In the genomic region with DNA sequence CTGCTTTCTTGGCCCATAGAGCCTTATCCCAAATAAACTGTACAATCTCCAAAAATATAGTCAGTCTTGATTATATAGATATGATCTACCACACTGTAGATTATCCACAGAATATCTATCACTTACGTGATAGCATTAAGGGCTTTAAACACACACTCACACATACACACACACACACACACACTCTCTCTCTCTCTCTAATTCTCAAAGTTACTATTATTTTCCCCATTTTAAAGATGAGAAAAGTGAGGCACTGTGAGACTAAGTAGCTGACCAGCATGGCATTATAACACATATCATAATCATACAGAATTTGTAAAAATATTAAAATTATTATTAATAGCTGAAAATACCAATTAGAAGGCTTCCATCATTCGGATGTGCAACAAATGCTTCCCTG, we compare ENCODE assay signal across 24 cellular contexts.
"Had no signal": no experiment of that assay in that cellular context is flagged by ENCODE, and none has a peak within 500 bp of the region (broad histone marks: within the 10 kb centered on the region; RNA-seq: fewer than 3 reads in every experiment).

No MANE protein-coding gene starts in this region.

- H3K4me3 ChIP-seq: ascending aorta, heart right ventricle, right lobe of liver, skin epidermis, thoracic aorta had no signal

- H3K36me3 ChIP-seq: ascending aorta, brain microvascular endothelial cell, right lobe of liver, thoracic aorta had no signal

- H3K27me3 ChIP-seq: ascending aorta, brain microvascular endothelial cell, heart right ventricle, right lobe of liver had no signal

- H3K9me3 ChIP-seq: ascending aorta, heart right ventricle, right lobe of liver, thoracic aorta had no signal

- H3K27me3 Mint-ChIP-seq: activated CD4-positive, alpha-beta memory T cell treated with anti-CD3 and anti-CD28 coated beads for 36 hours; dendritic cell treated with granulocyte-macrophage colony-stimulating factor and Interleukin-4, amounts not matched to agents 40 ng/mL and 50 ng/mL, for 4 days; naive B cell; type B pancreatic cell had no signal

- DNase-seq: activated CD4-positive, alpha-beta memory T cell treated with anti-CD3 and anti-CD28 coated beads for 36 hours; activated CD4-positive, alpha-beta T cell treated with anti-CD3 and anti-CD28 coated beads for 48 hours; activated CD4-positive, CD25-positive, alpha-beta regulatory T cell; activated gamma-delta T cell; brain microvascular endothelial cell; caudate nucleus; effector CD4-positive, alpha-beta T cell; heart right ventricle; left colon; naive B cell; occipital lobe; right lobe of liver; stimulated activated CD4-positive, alpha-beta T cell treated with anti-CD3 and anti-CD28 coated beads, Interleukin-15, amount 100 ng/mL, for 24 hours; stimulated activated CD4-positive, alpha-beta T cell treated with anti-CD3 and anti-CD28 coated beads, Interleukin-2, amount 100 ng/mL, for 48 hours; stimulated activated CD8-positive, alpha-beta memory T cell treated with anti-CD3 and anti-CD28 coated beads, Interleukin-4, amount 100 ng/mL, for 48 hours; stimulated activated naive CD4-positive, alpha-beta T cell treated with Interleukin-2 at 50 U/mL for 16 hours; T1000 had no signal

- ATAC-seq: activated naive CD4-positive, alpha-beta T cell treated with anti-CD3 and anti-CD28 coated beads, Interleukin-2, amount 50 U/mL, for 72 hours; heart right ventricle; left colon; right lobe of liver had no signal

- H3K27ac Mint-ChIP-seq: activated CD4-positive, alpha-beta memory T cell treated with anti-CD3 and anti-CD28 coated beads for 36 hours; T-helper 1 cell treated with Interleukin-12 subunit alpha and Interleukin-12 subunit beta and Interleukin-4 antibody, amounts not matched to agents 30 μg/mL and 1 μg/mL, for 36 hours had no signal

- H3K9me3 Mint-ChIP-seq: activated CD4-positive, alpha-beta memory T cell treated with anti-CD3 and anti-CD28 coated beads for 36 hours; activated naive CD4-positive, alpha-beta T cell treated with anti-CD3 and anti-CD28 coated beads, Interleukin-2, amount 50 U/mL, for 72 hours; dendritic cell treated with granulocyte-macrophage colony-stimulating factor and Interleukin-4, amounts not matched to agents 40 ng/mL and 50 ng/mL, for 4 days; T-helper 1 cell treated with Interleukin-12 subunit alpha and Interleukin-12 subunit beta and Interleukin-4 antibody, amounts not matched to agents 30 μg/mL and 1 μg/mL, for 36 hours; type B pancreatic cell had no signal

- H3K4me3 Mint-ChIP-seq: activated CD4-positive, alpha-beta memory T cell treated with anti-CD3 and anti-CD28 coated beads for 36 hours; dendritic cell treated with granulocyte-macrophage colony-stimulating factor and Interleukin-4, amounts not matched to agents 40 ng/mL and 50 ng/mL, for 4 days; T-helper 1 cell treated with Interleukin-12 subunit alpha and Interleukin-12 subunit beta and Interleukin-4 antibody, amounts not matched to agents 30 μg/mL and 1 μg/mL, for 36 hours; type B pancreatic cell had no signal

- H3K27ac ChIP-seq: brain microvascular endothelial cell, right lobe of liver had no signal
